In genomic region chr1:244862354-244862698, GRCh38 we compare ENCODE assay signal across 8 cellular contexts. TPM values are rescaled to one million over a fixed set of nuclear protein-coding genes. Genes with fewer than 3 reads are reported as not detected.
A peak's percentile ranks its signal among the peaks of the same experiment; 100 is the strongest.
DNase-seq lines count a peak whose midpoint lies in the region; ATAC-seq and TF ChIP-seq lines count a peak whose summit lies in the region.

No MANE protein-coding gene starts in this region.

- H3K27me3 Mint-ChIP-seq in IgD-negative memory B cell = no peaks in the 10 kb centered on the region

- H3K27me3 ChIP-seq in BE2C = no peaks in the 10 kb centered on the region
- H3K27me3 ChIP-seq in lower lobe of right lung (ENCODE audit: low read depth) = no peaks in the 10 kb centered on the region

- in situ Hi-C loops in astrocyte of the cerebellum (cut with HindIII; ENCODE audit: low sequenced_read_pairs) = no loop called here

- H3K4me1 ChIP-seq in BE2C (peaks cover 7% of the 10 kb centered on the region), lower lobe of right lung (peaks cover 56% of the 10 kb centered on the region), urinary bladder (ENCODE audit: insufficient read depth) (peaks cover 3% of the 10 kb centered on the region)

- no peaks in the 10 kb centered on the region for H3K9me3 Mint-ChIP-seq in IgD-negative memory B cell

- TF ChIP-seq CTCF in BE2C (IDR thresholded peaks at IDR 0.05; ENCODE audit: low read depth, low read length) (no peak), astrocyte of the cerebellum (IDR thresholded peaks at IDR 0.05; ENCODE audit: low read depth, low read length, missing control alignments) (no peak), lower lobe of right lung (IDR thresholded peaks at IDR 0.05) (no peak)

- DNase-seq in BE2C (no peak), astrocyte of the cerebellum (ENCODE audit: low read depth) (no peak), lower lobe of right lung (no peak), NCI-H2081 (lab: John Stamatoyannopoulos, UW) (no peak), GOT3 (lab: John Stamatoyannopoulos, UW) (no peak)

- H3K36me3 ChIP-seq in BE2C = peaks cover 63% of the 10 kb centered on the region
- peaks cover 38% of the 10 kb centered on the region for H3K36me3 ChIP-seq in lower lobe of right lung
- H3K36me3 ChIP-seq in urinary bladder (ENCODE audit: insufficient read depth) = peaks cover 2% of the 10 kb centered on the region

- H3K4me3 Mint-ChIP-seq in IgD-negative memory B cell = peak overlapping the region; percentile 88 to 99 (median 96)

- H3K4me3 ChIP-seq in BE2C (ENCODE audit: low read depth, low read length) (peak overlapping the region; percentile 98), astrocyte of the cerebellum (ENCODE audit: low read depth, low read length) (peak overlapping the region; percentile 85), lower lobe of right lung (peak overlapping the region; percentile 94), urinary bladder (ENCODE audit: low read depth, low read length) (peak overlapping the region; percentile 99)

- no peaks in the 10 kb centered on the region for H3K9me3 ChIP-seq in BE2C
- H3K9me3 ChIP-seq in lower lobe of right lung = no peaks in the 10 kb centered on the region

- peaks cover 3% of the 10 kb centered on the region for H3K36me3 Mint-ChIP-seq in IgD-negative memory B cell

- H3K27ac ChIP-seq in lower lobe of right lung = peak overlapping the region; percentile 100
- H3K27ac ChIP-seq in urinary bladder (ENCODE audit: low read depth) = no peak overlapping the region

- H3K27ac Mint-ChIP-seq in IgD-negative memory B cell = peak overlapping the region; percentile 94 to 99 (median 94)

- peaks cover 35 to 46% (median 42%) of the 10 kb centered on the region in 3 donors for H3K4me1 Mint-ChIP-seq in IgD-negative memory B cell

- under 1% methylated on average over 7 of the region's 7 CpGs for WGBS in urinary bladder

- intact Hi-C loops in lower lobe of right lung (cut with DNase I) = no loop called here

- no peak for ATAC-seq in lower lobe of right lung
- no peak for ATAC-seq in HG03457 (IDR thresholded peaks at IDR 0.05; ENCODE audit: unreplicated experiment)

RNA-seq across cellular contexts. Expression of gene HNRNPU, which starts 2.0 kb away (rescaled TPM):
- 256 TPM for polyA plus RNA-seq in BE2C (2012; ENCODE audit: insufficient read depth, insufficient read length, low read depth)
- polyA plus RNA-seq in IgD-negative memory B cell = 339 TPM
- 279 TPM for total RNA-seq in lower lobe of right lung
- 440 TPM for total RNA-seq in urinary bladder
- polyA plus RNA-seq in urinary bladder = 200 TPM

RNA-seq across cellular contexts. Expression of gene COX20, which starts 26.9 kb away (rescaled TPM):
- polyA plus RNA-seq in BE2C (2012; ENCODE audit: insufficient read depth, insufficient read length, low read depth) = 43.4 TPM
- polyA plus RNA-seq in IgD-negative memory B cell (36.9 TPM), urinary bladder (62.6 TPM)
- total RNA-seq in lower lobe of right lung (22.8 TPM), urinary bladder (48.0 TPM)
